8 cellular contexts compared by ENCODE assay signal in the genomic region with DNA sequence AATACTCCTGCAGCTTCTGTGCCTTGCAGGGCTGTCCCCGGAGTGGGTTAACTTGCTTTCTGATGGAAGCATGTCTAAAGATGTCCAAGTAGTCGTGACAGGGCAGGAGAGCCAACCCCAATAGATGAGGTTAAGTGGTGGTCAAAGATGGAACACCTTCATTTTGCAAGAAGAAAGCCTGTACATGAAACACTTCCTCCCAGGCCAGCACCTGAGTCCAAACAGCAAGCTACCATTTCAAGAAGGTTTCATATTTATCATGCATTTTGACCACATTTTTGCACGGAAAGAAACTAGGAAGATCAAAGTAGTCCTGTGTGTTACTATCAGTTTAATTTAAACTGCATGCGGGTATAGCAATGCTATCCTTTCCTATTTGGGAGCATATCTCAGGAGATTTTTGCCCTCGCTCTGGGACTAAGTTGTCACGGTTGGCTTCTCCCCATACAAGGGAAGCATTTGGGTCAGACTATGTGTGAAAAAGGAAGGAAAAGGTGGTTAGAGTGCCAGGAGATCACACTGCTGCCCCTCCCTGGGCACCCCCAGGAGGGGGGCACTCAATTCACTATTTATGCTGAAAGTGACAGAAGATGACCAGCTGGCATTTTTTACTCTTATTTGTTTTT.
DNase-seq lines count a peak whose midpoint lies in the region; ATAC-seq, FAIRE-seq and TF ChIP-seq lines count a peak whose summit lies in the region.

No MANE protein-coding gene starts in this region.

- POLR2A ChIA-PET in HepG2 (lab: Yijun Ruan, JAX) = no interaction called here

- DNase-seq in right lobe of liver (no peak), HepG2 (ENCODE audit: low spot score) (no peak), head of caudate nucleus (no peak), glutamatergic neuron (no peak), SHP77 (lab: John Stamatoyannopoulos, UW) (no peak)

- peaks cover 50% of the 10 kb centered on the region for H3K4me1 Mint-ChIP-seq in glutamatergic neuron (ENCODE audit: low read depth, unreplicated experiment)

- H3K4me1 ChIP-seq in right lobe of liver (no peaks in the 10 kb centered on the region), HepG2 (ENCODE audit: insufficient read depth, low read length) (no peaks in the 10 kb centered on the region), duodenal mucosa (ENCODE audit: control insufficient read depth in 1 of 2, insufficient read depth in 2 of 2, low read length in 2 of 2) (peaks cover 0 to 5% of the 10 kb centered on the region in 2 donors), subcutaneous abdominal adipose tissue (ENCODE audit: control insufficient read depth in 5 of 5, insufficient read depth in 5 of 5, low read length in 5 of 5) (peaks cover 0 to 19% (median 18%) of the 10 kb centered on the region in 5 donors)

- H3K27me3 ChIP-seq in right lobe of liver (no peaks in the 10 kb centered on the region), HepG2 (ENCODE audit: control insufficient read depth in 1 of 2, insufficient read depth in 2 of 2, low read length in 2 of 2) (no peaks in the 10 kb centered on the region), duodenal mucosa (ENCODE audit: control insufficient read depth in 1 of 2, insufficient read depth in 2 of 2, low read length in 2 of 2) (no peaks in the 10 kb centered on the region), subcutaneous abdominal adipose tissue (ENCODE audit: control insufficient read depth in 5 of 5, insufficient read depth in 4 of 5, low read length in 5 of 5) (no peaks in the 10 kb centered on the region)

- TF ChIP-seq CTCF in right lobe of liver (IDR thresholded peaks at IDR 0.05) (no peak), HepG2 (CRISPR knock-in tag; IDR thresholded peaks at IDR 0.05) (no peak), glutamatergic neuron (IDR thresholded peaks at IDR 0.05; ENCODE audit: partially characterized antibody, unreplicated experiment) (no peak)

- no peak for TF ChIP-seq EP300 in HepG2 (IDR thresholded peaks at IDR 0.05; ENCODE audit: low read depth in 2 of 2, low read length in 2 of 2)
- no peak for TF ChIP-seq EP300 in HepG2 (CRISPR knock-in tag; IDR thresholded peaks at IDR 0.05; ENCODE audit: borderline replicate concordance)

- no peak overlapping the region for H3K4me3 Mint-ChIP-seq in glutamatergic neuron (ENCODE audit: unreplicated experiment)

- 46% methylated on average over 6 of the region's 6 CpGs for WGBS in right lobe of liver (ENCODE audit: insufficient coverage, low coverage, low lambda C conversion rate, missing lambda C conversion rate)
- WGBS in HepG2 (ENCODE audit: low lambda C conversion rate) = 39% methylated on average over 6 of the region's 6 CpGs

- peak overlapping the region in 2 of 3 donors; percentile 21 to 22 for H3K27ac ChIP-seq in right lobe of liver
- no peak overlapping the region for H3K27ac ChIP-seq in HepG2 (ENCODE audit: extremely low read length, insufficient read depth, low read length)
- no peak overlapping the region for H3K27ac ChIP-seq in duodenal mucosa (ENCODE audit: low read depth, low read length)
- H3K27ac ChIP-seq in subcutaneous abdominal adipose tissue (ENCODE audit: low read depth, low read length) = peak overlapping the region; percentile 30

- TF ChIP-seq RAD21 in HepG2 (CRISPR knock-in tag; IDR thresholded peaks at IDR 0.05) = no peak

- BruUV-seq in HepG2 (replicated peaks; lab: Mats Ljungman, UMichigan) = no TSS peak

- no peak for TF ChIP-seq POLR2A in right lobe of liver (IDR thresholded peaks at IDR 0.05)
- TF ChIP-seq POLR2A in HepG2 (IDR thresholded peaks at IDR 0.05; ENCODE audit: insufficient read depth in 1 of 2, low read depth in 2 of 2, low read length in 2 of 2) = no peak

- intact Hi-C loops in right lobe of liver (cut with DNase I) (no loop called here), HepG2 (cut with micrococcal nuclease; ENCODE audit: unreplicated experiment) (loop anchor here (10.0 kb wide), 1 partner anchor 80 kb away; no protein-coding TSS in a partner anchor), head of caudate nucleus (cut with DNase I) (no loop called here)

- ATAC-seq in right lobe of liver (no peak), HepG2 (no peak), HG03280 (IDR thresholded peaks at IDR 0.05; ENCODE audit: unreplicated experiment) (peak; percentile 24)

- peak overlapping the region in 2 of 3 donors; percentile 1 to 18 for H3K4me3 ChIP-seq in right lobe of liver
- H3K4me3 ChIP-seq in HepG2 (replicated peaks in 1 of 3; ENCODE audit: insufficient read depth in 1 of 3, low read depth in 2 of 3, low read length in 3 of 3) = no peak overlapping the region
- H3K4me3 ChIP-seq in duodenal mucosa (ENCODE audit: low read depth in 1 of 2, low read length in 2 of 2) = peak overlapping the region; percentile 41 to 56
- peak overlapping the region; percentile 57 to 72 (median 60) for H3K4me3 ChIP-seq in subcutaneous abdominal adipose tissue (ENCODE audit: low read depth in 1 of 5, low read length in 5 of 5)

- no peak overlapping the region for H3K27ac Mint-ChIP-seq in glutamatergic neuron (ENCODE audit: unreplicated experiment)

- no peak for FAIRE-seq in HepG2 (lab: Jason Lieb, UNC)

- H3K36me3 Mint-ChIP-seq in glutamatergic neuron (ENCODE audit: unreplicated experiment) = no peaks in the 10 kb centered on the region

- no peak overlapping the region for H2AFZ ChIP-seq in HepG2 (ENCODE audit: low read length)

- peaks cover 4% of the 10 kb centered on the region for H3K9me3 Mint-ChIP-seq in glutamatergic neuron (ENCODE audit: unreplicated experiment)

- in situ Hi-C loops in HepG2 (cut with HindIII; ENCODE audit: extremely low pct_ligation_motif_present, low pct_unique_long_range_greater_than_20kb) = no loop called here

- no peaks in the 10 kb centered on the region for H4K20me1 ChIP-seq in HepG2 (ENCODE audit: insufficient read depth, low read length)

- CTCF ChIA-PET in HepG2 (lab: Yijun Ruan, JAX; ENCODE audit: low intra/inter-chr PET ratio, low total read pairs) = no interaction called here

- H3K9ac ChIP-seq in HepG2 (ENCODE audit: insufficient read depth, low read depth, low read length) (no peak overlapping the region), duodenal mucosa (ENCODE audit: low read depth in 1 of 2, low read length in 2 of 2) (no peak overlapping the region), subcutaneous abdominal adipose tissue (ENCODE audit: low read length in 5 of 5) (peak overlapping the region; percentile 45 to 66 (median 53))

- H3K27me3 Mint-ChIP-seq in glutamatergic neuron (ENCODE audit: unreplicated experiment) = peaks cover 10% of the 10 kb centered on the region

- H3K36me3 ChIP-seq in right lobe of liver (no peaks in the 10 kb centered on the region), HepG2 (replicated peaks in 1 of 2; ENCODE audit: control insufficient read depth in 1 of 2, insufficient read depth in 2 of 2, low read length in 2 of 2) (no peaks in the 10 kb centered on the region), duodenal mucosa (ENCODE audit: control insufficient read depth in 1 of 2, insufficient read depth in 2 of 2, low read length in 2 of 2) (no peaks in the 10 kb centered on the region), subcutaneous abdominal adipose tissue (ENCODE audit: control insufficient read depth in 5 of 5, insufficient read depth in 5 of 5, low read length in 5 of 5) (peaks cover 0 to 2% (median 0%) of the 10 kb centered on the region in 5 donors)

- H3K4me2 ChIP-seq in HepG2 (ENCODE audit: low read depth, low read length) = no peak overlapping the region

- no peaks in the 10 kb centered on the region for H3K9me3 ChIP-seq in right lobe of liver
- no peaks in the 10 kb centered on the region for H3K9me3 ChIP-seq in HepG2 (ENCODE audit: low read length)
- H3K9me3 ChIP-seq in duodenal mucosa (ENCODE audit: control insufficient read depth in 1 of 2, low read length in 2 of 2) = no peaks in the 10 kb centered on the region
- no peaks in the 10 kb centered on the region for H3K9me3 ChIP-seq in subcutaneous abdominal adipose tissue (ENCODE audit: control insufficient read depth in 5 of 5, low read length in 5 of 5)

- no peaks in the 10 kb centered on the region for H3K79me2 ChIP-seq in HepG2 (ENCODE audit: insufficient read depth, low read length)

TF ChIP-seq in HepG2, 621 proteins besides CTCF, POLR2A, EP300 and RAD21:
- TF ChIP-seq FOXK2 (IDR thresholded peaks at IDR 0.05) (no peak), ZBTB42 (CRISPR knock-in tag; IDR thresholded peaks at IDR 0.05) (no peak), ZMYM3 (CRISPR knock-in tag; IDR thresholded peaks at IDR 0.05) (no peak), ZFP90 (CRISPR knock-in tag; IDR thresholded peaks at IDR 0.05; ENCODE audit: borderline replicate concordance) (no peak), SMYD3 (CRISPR knock-in tag; IDR thresholded peaks at IDR 0.05) (no peak), NFE2L2 (IDR thresholded peaks at IDR 0.05; ENCODE audit: low read length) (no peak), RARG (CRISPR knock-in tag; IDR thresholded peaks at IDR 0.05; ENCODE audit: low read depth) (no peak), ZNF557 (CRISPR knock-in tag; IDR thresholded peaks at IDR 0.05) (no peak), MTA3 (CRISPR knock-in tag; IDR thresholded peaks at IDR 0.05) (no peak), NCOA2 (CRISPR knock-in tag; IDR thresholded peaks at IDR 0.05) (no peak), EEA1 (CRISPR knock-in tag; IDR thresholded peaks at IDR 0.05; ENCODE audit: borderline replicate concordance) (no peak), CBFB (CRISPR knock-in tag; IDR thresholded peaks at IDR 0.05) (no peak)
- TF ChIP-seq, protein P1, sequence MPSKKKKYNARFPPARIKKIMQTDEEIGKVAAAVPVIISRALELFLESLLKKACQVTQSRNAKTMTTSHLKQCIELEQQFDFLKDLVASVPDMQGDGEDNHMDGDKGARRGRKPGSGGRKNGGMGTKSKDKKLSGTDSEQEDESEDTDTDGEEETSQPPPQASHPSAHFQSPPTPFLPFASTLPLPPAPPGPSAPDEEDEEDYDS (CRISPR knock-in tag; IDR thresholded peaks at IDR 0.05) = no peak
- TF ChIP-seq, protein P2, sequence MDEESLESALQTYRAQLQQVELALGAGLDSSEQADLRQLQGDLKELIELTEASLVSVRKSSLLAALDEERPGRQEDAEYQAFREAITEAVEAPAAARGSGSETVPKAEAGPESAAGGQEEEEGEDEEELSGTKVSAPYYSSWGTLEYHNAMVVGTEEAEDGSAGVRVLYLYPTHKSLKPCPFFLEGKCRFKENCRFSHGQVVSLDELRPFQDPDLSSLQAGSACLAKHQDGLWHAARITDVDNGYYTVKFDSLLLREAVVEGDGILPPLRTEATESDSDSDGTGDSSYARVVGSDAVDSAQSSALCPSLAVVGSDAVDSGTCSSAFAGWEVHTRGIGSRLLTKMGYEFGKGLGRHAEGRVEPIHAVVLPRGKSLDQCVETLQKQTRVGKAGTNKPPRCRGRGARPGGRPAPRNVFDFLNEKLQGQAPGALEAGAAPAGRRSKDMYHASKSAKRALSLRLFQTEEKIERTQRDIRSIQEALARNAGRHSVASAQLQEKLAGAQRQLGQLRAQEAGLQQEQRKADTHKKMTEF (CRISPR knock-in tag; IDR thresholded peaks at IDR 0.05) = no peak
TF ChIP-seq in HepG2: peak in this region for 0.

Comparison
In these comparisons a context has a peak if more than half of its experiments do, and no peak if none do; other contexts are left out.
1. H3K27ac ChIP-seq: peak in right lobe of liver (2 of 3) and subcutaneous abdominal adipose tissue (single experiment); none in HepG2 (single experiment) and duodenal mucosa (single experiment).
2. H3K4me3 ChIP-seq: peak in right lobe of liver (2 of 3), duodenal mucosa (2 of 2) and subcutaneous abdominal adipose tissue (5 of 5); none in HepG2 (0 of 3).
3. H3K9ac ChIP-seq: peak in subcutaneous abdominal adipose tissue (5 of 5); none in HepG2 (single experiment) and duodenal mucosa (0 of 2).